ENCODE assay signal across 8 cellular contexts in the genomic region with DNA sequence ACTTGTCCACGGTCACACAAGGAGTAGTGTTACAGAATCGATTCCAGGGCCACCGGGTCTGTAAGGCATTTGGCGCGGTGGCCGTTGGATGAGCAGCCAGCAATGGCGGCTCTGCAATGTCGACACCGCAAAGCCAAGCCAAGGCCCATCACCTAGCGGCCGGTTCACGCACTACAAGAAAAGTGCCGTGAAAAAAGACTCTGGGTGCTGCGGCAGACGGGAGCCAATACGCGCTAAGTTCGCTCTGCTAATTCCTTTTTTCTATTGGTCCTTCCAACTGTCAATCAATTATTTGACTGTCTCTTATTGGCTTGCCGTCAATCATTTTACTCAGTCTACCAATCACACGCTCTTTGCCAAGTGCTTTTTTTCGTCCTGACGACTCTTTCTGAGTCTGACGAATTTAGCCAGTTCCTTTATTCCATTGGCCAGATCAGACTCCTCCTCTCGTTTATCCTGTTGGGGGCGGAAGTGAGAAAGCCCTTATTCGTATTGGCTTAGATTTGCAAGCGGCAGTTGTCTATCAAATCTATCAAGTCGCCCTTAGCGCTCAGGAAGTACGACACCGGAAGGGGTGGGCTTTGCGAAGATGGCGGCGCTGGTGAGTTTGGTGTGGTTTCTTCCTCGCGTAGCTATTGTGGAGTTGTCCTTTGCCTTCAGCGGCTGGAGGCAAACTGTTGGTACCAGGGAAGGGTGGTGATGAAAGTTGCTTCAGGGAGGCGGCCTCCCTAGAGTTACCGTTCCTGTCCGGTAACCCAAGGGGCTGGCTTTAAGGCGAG. TPM values are rescaled to one million over a fixed set of nuclear protein-coding genes. Genes with fewer than 3 reads are reported as not detected.
DNase-seq lines count a peak whose midpoint lies in the region; ATAC-seq and TF ChIP-seq lines count a peak whose summit lies in the region.

A gene with protein sequence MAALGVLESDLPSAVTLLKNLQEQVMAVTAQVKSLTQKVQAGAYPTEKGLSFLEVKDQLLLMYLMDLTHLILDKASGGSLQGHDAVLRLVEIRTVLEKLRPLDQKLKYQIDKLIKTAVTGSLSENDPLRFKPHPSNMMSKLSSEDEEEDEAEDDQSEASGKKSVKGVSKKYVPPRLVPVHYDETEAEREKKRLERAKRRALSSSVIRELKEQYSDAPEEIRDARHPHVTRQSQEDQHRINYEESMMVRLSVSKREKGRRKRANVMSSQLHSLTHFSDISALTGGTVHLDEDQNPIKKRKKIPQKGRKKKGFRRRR (plus strand): TSS at position 577 of the 779 bp plus-strand sequence. CDS start 13 bp downstream, at position 590.

- peak within 1 kb of the TSS; percentile 99 for H3K4me3 ChIP-seq in WI38 (ENCODE audit: low read depth, low read length)
- H3K4me3 ChIP-seq in cardiac fibroblast (replicated peaks in 1 of 2; ENCODE audit: low read depth in 2 of 2, low read length in 2 of 2) = peak within 1 kb of the TSS; percentile 78 to 81
- H3K4me3 ChIP-seq in smooth muscle cell = peak within 1 kb of the TSS; percentile 70

- peak; percentile 72 for TF ChIP-seq CTCF in WI38 (IDR thresholded peaks at IDR 0.05; ENCODE audit: low read depth, low read length)
- peak; percentile 83 for TF ChIP-seq CTCF in cardiac fibroblast (IDR thresholded peaks at IDR 0.05; ENCODE audit: low read depth, low read length)
- TF ChIP-seq CTCF in smooth muscle cell (IDR thresholded peaks at IDR 0.05; ENCODE audit: borderline replicate concordance, insufficient read depth, poor library complexity, severe bottlenecking) = peak; percentile 77

- peak within 1 kb of the TSS; percentile 97 for H3K9ac ChIP-seq in smooth muscle cell (ENCODE audit: low read depth)

- peaks cover 4% of the 10 kb centered on the region for H3K4me1 ChIP-seq in smooth muscle cell (ENCODE audit: low read depth)

- H3K79me2 ChIP-seq in smooth muscle cell (ENCODE audit: low read depth) = peaks cover 16% of the 10 kb centered on the region

- peak within 1 kb of the TSS; percentile 88 for H3K27ac ChIP-seq in smooth muscle cell (ENCODE audit: low read depth)

- no peaks in the 10 kb centered on the region for H3K36me3 ChIP-seq in smooth muscle cell (ENCODE audit: low read depth)

- peak within 1 kb of the TSS; percentile 85 for H3K4me2 ChIP-seq in smooth muscle cell

- WGBS in smooth muscle cell (ENCODE audit: low lambda C conversion rate) = 3% methylated on average over 41 of the region's 41 CpGs

- peak; percentile 96 for ATAC-seq in GM18907 (IDR thresholded peaks at IDR 0.05; ENCODE audit: unreplicated experiment)
- ATAC-seq in HG03159 (IDR thresholded peaks at IDR 0.05; ENCODE audit: unreplicated experiment) = peak; percentile 93

- H4K20me1 ChIP-seq in smooth muscle cell (ENCODE audit: low read depth) = no peaks in the 10 kb centered on the region

- H2AFZ ChIP-seq in smooth muscle cell (ENCODE audit: low read depth) = peak within 1 kb of the TSS; percentile 98

- H3F3A ChIP-seq in smooth muscle cell (ENCODE audit: low read depth) = no peaks in the 10 kb centered on the region

- no peaks in the 10 kb centered on the region for H3K27me3 ChIP-seq in smooth muscle cell (ENCODE audit: low read depth)

- H3K9me3 ChIP-seq in smooth muscle cell (replicated peaks; ENCODE audit: low read depth) = no peaks in the 10 kb centered on the region

- DNase-seq in AG08396 (ENCODE audit: low spot score) = peak; percentile 95
- peak; percentile 99 for DNase-seq in NCI-H2227 (lab: John Stamatoyannopoulos, UW; ENCODE audit: unreplicated experiment)
- peak; percentile 100 for DNase-seq in cardiac fibroblast (ENCODE audit: low read depth in 2 of 2)
- DNase-seq in iPS-NIHi7 (ENCODE audit: extremely low spot score) = peak; percentile 98
- DNase-seq in smooth muscle cell (lab: John Stamatoyannopoulos, UW; ENCODE audit: unreplicated experiment) = peak; percentile 60

RNA-seq across cellular contexts. Expression of the gene that starts here (rescaled TPM):
- total RNA-seq in smooth muscle cell = 43.2 and 52.0 TPM in 2 replicates
- 58.0 and 59.6 TPM in 2 replicates for polyA plus RNA-seq in smooth muscle cell

Comparison
In these comparisons a context has a peak if more than half of its experiments do, and no peak if none do; other contexts are left out.
1. Peak in every context shown above with its lines: DNase-seq, ATAC-seq, H3K4me3 ChIP-seq and H3K27ac ChIP-seq.